10 cellular contexts compared by ENCODE assay signal in the genomic region with DNA sequence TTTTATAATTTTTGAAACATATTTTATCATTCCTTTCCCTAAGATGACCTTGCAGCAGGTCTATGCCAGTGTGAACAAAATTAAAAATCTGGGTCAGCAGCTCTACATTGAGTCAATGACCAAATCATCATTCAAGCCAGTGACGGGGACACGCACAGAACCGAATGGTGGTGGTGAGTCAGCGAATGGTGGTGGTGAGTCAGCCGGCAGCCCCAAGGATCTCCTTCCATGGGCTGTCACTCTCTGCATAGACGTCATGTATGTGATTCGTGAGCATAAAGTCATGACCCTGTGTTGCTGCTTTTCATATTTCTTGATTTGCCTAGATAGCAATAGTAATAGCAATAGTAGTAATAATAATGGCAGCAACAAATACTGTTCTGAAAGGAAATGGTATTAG. TPM values are rescaled to one million over a fixed set of nuclear protein-coding genes. Genes with fewer than 3 reads are reported as not detected.
A peak's percentile ranks its signal among the peaks of the same experiment; 100 is the strongest.
DNase-seq lines count a peak whose midpoint lies in the region; TF ChIP-seq lines count a peak whose summit lies in the region.
"Had no signal": no experiment of that assay in that cellular context is flagged by ENCODE, and none has a peak within 500 bp of the region (broad histone marks: within the 10 kb centered on the region; RNA-seq: fewer than 3 reads in every experiment).

No MANE protein-coding gene starts in this region.

- no peak overlapping the region for H3K4ac ChIP-seq in mesenchymal stem cell (ENCODE audit: low read depth in 1 of 2, low read length in 2 of 2)

- 10% methylated on average over 5 of the region's 7 CpGs for WGBS in mesenchymal stem cell
- WGBS in spleen, 5 donors: 76 to 92% (median 79%) methylated on average over 7 of the region's 7 CpGs

- no peak overlapping the region for H2BK12ac ChIP-seq in mesenchymal stem cell (ENCODE audit: low read length in 2 of 2)

- TF ChIP-seq CTCF in HEK293 (tag by site-specific recombination; IDR thresholded peaks at IDR 0.05) (no peak), spleen (IDR thresholded peaks at IDR 0.05 in 8 of 11, conservative IDR thresholded peaks at IDR 0.05 in 3 of 11) (no peak)

- H3K9ac ChIP-seq in adipocyte (ENCODE audit: low read length): no peak overlapping the region
- no peak overlapping the region for H3K9ac ChIP-seq in mesenchymal stem cell (ENCODE audit: low read length)

- DNase-seq in AG08396 (ENCODE audit: low spot score) (peak; percentile 78), adipocyte (ENCODE audit: low read depth) (peak; percentile 65), mesenchymal stem cell (peak; percentile 94), iPS-NIHi11 (ENCODE audit: low spot score) (no peak), spleen (no peak), NCI-H1048 (lab: John Stamatoyannopoulos, UW) (no peak), GM19240 (ENCODE audit: insufficient read length, low spot score) (no peak)

- H3K4me3 ChIP-seq in HEK293 (ENCODE audit: low read depth, low read length) (no peak overlapping the region), adipocyte (ENCODE audit: low read length) (no peak overlapping the region), mesenchymal stem cell (ENCODE audit: insufficient read depth in 1 of 2, low read depth in 1 of 2, low read length in 2 of 2) (no peak overlapping the region), spleen (no peak overlapping the region)
- H3K4me3 ChIP-seq: upper lobe of left lung had no signal

- H3K9me3 ChIP-seq in HEK293 (ENCODE audit: control insufficient read depth, insufficient read depth, low read depth, low read length) (no peaks in the 10 kb centered on the region; the same call in 1 of the 2 replicates), adipocyte (ENCODE audit: control insufficient read depth, low read length) (peaks cover 14% of the 10 kb centered on the region), mesenchymal stem cell (ENCODE audit: control insufficient read depth, low read length) (peaks cover 18% of the 10 kb centered on the region), spleen (peaks cover 0 to 23% (median 16%) of the 10 kb centered on the region in 8 donors)

- no peak overlapping the region for H2AFZ ChIP-seq in mesenchymal stem cell (ENCODE audit: low read depth, low read length)

- H3K27ac ChIP-seq in HEK293 (ENCODE audit: extremely low read depth, low read depth, low read length) (no peak overlapping the region), mesenchymal stem cell (ENCODE audit: low read length, poor library complexity, severe bottlenecking) (no peak overlapping the region), spleen (no peak overlapping the region)
- H3K27ac ChIP-seq: upper lobe of left lung had no signal

- H2AK5ac ChIP-seq in mesenchymal stem cell (ENCODE audit: low read length, severe bottlenecking): no peak overlapping the region

- POLR2A ChIA-PET in HEK293 (lab: Yijun Ruan, JAX): no interaction called here

- H3K23ac ChIP-seq in mesenchymal stem cell (ENCODE audit: low read length in 2 of 2): no peak overlapping the region

- intact Hi-C loops in spleen (cut with DNase I; ENCODE audit: low total_unique reads): no loop called here

- no peaks in the 10 kb centered on the region for H3K27me3 ChIP-seq in adipocyte (replicated peaks; ENCODE audit: control insufficient read depth, insufficient read depth, low read length)
- no peaks in the 10 kb centered on the region for H3K27me3 ChIP-seq in mesenchymal stem cell (ENCODE audit: control insufficient read depth in 1 of 2, insufficient read depth in 1 of 2, low read length in 2 of 2)
- no peaks in the 10 kb centered on the region for H3K27me3 ChIP-seq in spleen (replicated peaks in 1 of 7)
- H3K27me3 ChIP-seq: upper lobe of left lung had no signal

- CTCF ChIA-PET in HEK293 (lab: Yijun Ruan, JAX): interaction anchor here (0.6 to 0.7 kb wide), 5 partner anchors 92 to 1559 kb away, joined by 3 to 5 read pairs (median 4); no protein-coding TSS in a partner anchor

- no peak overlapping the region for H2BK5ac ChIP-seq in mesenchymal stem cell (ENCODE audit: low read depth, low read length, poor library complexity, severe bottlenecking)

- peak overlapping the region; percentile 17 for H2BK15ac ChIP-seq in mesenchymal stem cell (ENCODE audit: low read depth, poor library complexity, severe bottlenecking)

- no peak overlapping the region for H2BK120ac ChIP-seq in mesenchymal stem cell (ENCODE audit: low read depth, low read length)

- no peak overlapping the region for H4K91ac ChIP-seq in mesenchymal stem cell (ENCODE audit: low read length)

- no peak overlapping the region for H3K4me2 ChIP-seq in mesenchymal stem cell (ENCODE audit: low read length, poor library complexity, severe bottlenecking)

- H3K36me3 ChIP-seq in HEK293 (ENCODE audit: control insufficient read depth in 2 of 2, insufficient read depth in 1 of 2, low read length in 2 of 2) (peaks cover 0 to 12% of the 10 kb centered on the region in 2 experiments; a peak in 1 of 3 replicates), adipocyte (ENCODE audit: control insufficient read depth, insufficient read depth, low read length, severe bottlenecking) (peaks cover 69% of the 10 kb centered on the region), mesenchymal stem cell (ENCODE audit: control insufficient read depth in 1 of 2, insufficient read depth in 2 of 2, low read depth in 1 of 2, low read length in 2 of 2) (peaks cover 2 to 86% of the 10 kb centered on the region in 2 experiments), spleen (peaks cover 0 to 73% (median 35%) of the 10 kb centered on the region in 6 donors)

- no peak overlapping the region for H4K8ac ChIP-seq in mesenchymal stem cell (ENCODE audit: low read length)

- no peaks in the 10 kb centered on the region for H3K79me1 ChIP-seq in mesenchymal stem cell (replicated peaks; ENCODE audit: low read length, poor library complexity, severe bottlenecking)

- no peak overlapping the region for H3K14ac ChIP-seq in mesenchymal stem cell (ENCODE audit: low read length in 2 of 2)

- TF ChIP-seq POLR2A in spleen (IDR thresholded peaks at IDR 0.05): no peak

- no peak overlapping the region for H3K18ac ChIP-seq in mesenchymal stem cell (ENCODE audit: low read depth in 1 of 2, low read length in 2 of 2)

- H3K4me1 ChIP-seq in HEK293 (ENCODE audit: control insufficient read depth, insufficient read depth, low read length): no peaks in the 10 kb centered on the region
- H3K4me1 ChIP-seq in adipocyte (ENCODE audit: control insufficient read depth, insufficient read depth, low read length): no peaks in the 10 kb centered on the region
- H3K4me1 ChIP-seq in mesenchymal stem cell (ENCODE audit: control insufficient read depth, insufficient read depth, low read depth, low read length): peaks cover 2% of the 10 kb centered on the region
- H3K4me1 ChIP-seq in spleen: no peaks in the 10 kb centered on the region
- H3K4me1 ChIP-seq: upper lobe of left lung had no signal

TF ChIP-seq in HEK293, 187 proteins besides CTCF, POLR2A, EP300 and RAD21:
- TF ChIP-seq ZNF629 (tag by site-specific recombination; IDR thresholded peaks at IDR 0.05) (peak; percentile 50), KLF16 (tag by site-specific recombination; IDR thresholded peaks at IDR 0.05) (no peak), ZNF37A (tag by site-specific recombination; IDR thresholded peaks at IDR 0.05) (no peak)

RNA-seq across cellular contexts. Expression of a gene that starts 26.3 kb away (rescaled TPM):
- 2.3 TPM for polyA plus RNA-seq in mesenchymal stem cell (2013, experiment 1 of 2)
- polyA plus RNA-seq in mesenchymal stem cell (2013, experiment 2 of 2): 2.1 TPM
- 10 to 100 TPM in 5 of 7 donors, 1 to 10 TPM in 2; 7.7 to 17.5 (median 14.1) TPM for total RNA-seq in spleen
- 1 to 10 TPM; 1.7 to 3.5 (median 3.2) TPM for polyA plus RNA-seq in spleen

RNA-seq across cellular contexts. Expression of a gene that starts 39.3 kb away (rescaled TPM):
- 164 TPM for polyA plus RNA-seq in mesenchymal stem cell (2013, experiment 1 of 2)
- 172 TPM for polyA plus RNA-seq in mesenchymal stem cell (2013, experiment 2 of 2)
- total RNA-seq in spleen: 100 to 1,000 TPM in 3 of 7 donors, 10 to 100 TPM in 4; 71.5 to 181 (median 90.6) TPM
- 10 to 100 TPM; 29.9 to 52.1 (median 31.1) TPM for polyA plus RNA-seq in spleen

RNA-seq across cellular contexts. Expression of a gene that starts 42.5 kb away (rescaled TPM):
- polyA plus RNA-seq in mesenchymal stem cell (2013, experiment 1 of 2): not detected
- polyA plus RNA-seq in mesenchymal stem cell (2013, experiment 2 of 2): not detected
- total RNA-seq in spleen: 1 to 10 TPM in 1 of 7 donors, under 1 TPM in 3, not detected in 3; 0.63 to 3.9 (median 0.78) TPM
- 1 to 10 TPM in 1 of 3 donors, under 1 TPM in 2; 0.45 to 5.3 (median 0.71) TPM for polyA plus RNA-seq in spleen
- total RNA-seq: progenitor cell of endocrine pancreas, upper lobe of left lung had no signal

Comparison
In these comparisons a context has a peak if more than half of its experiments do, and no peak if none do; other contexts are left out.
1. DNase-seq: peak in AG08396 (single experiment), adipocyte (single experiment) and mesenchymal stem cell (single experiment); none in iPS-NIHi11 (single experiment), spleen (single experiment), NCI-H1048 (single experiment) and GM19240 (single experiment).